24 cellular contexts compared by ENCODE assay signal in the genomic region with DNA sequence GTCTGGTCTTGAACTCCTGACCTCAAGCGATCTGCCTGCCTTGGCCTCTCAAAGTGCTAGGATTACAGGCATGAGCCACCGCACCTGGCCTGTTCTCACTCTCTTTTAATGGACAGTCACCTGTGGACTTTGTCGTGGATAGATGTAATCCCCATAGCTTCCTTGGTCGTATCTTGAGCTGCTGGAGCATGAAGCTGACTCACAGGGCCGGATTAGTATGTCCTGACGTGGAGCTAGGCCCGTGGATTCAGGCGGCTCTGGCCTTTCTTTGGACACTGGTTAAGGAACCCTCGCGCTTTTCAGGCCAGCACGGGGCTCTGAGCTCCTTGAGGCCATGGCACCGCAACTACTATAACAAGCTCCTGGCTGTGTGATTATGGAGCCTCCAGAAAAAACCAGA. TPM values are rescaled to one million over a fixed set of nuclear protein-coding genes. Genes with fewer than 3 reads are reported as not detected.
DNase-seq lines count a peak whose midpoint lies in the region; ATAC-seq, FAIRE-seq and TF ChIP-seq lines count a peak whose summit lies in the region.
"Had no signal": no experiment of that assay in that cellular context is flagged by ENCODE, and none has a peak within 500 bp of the region (broad histone marks: within the 10 kb centered on the region; RNA-seq: fewer than 3 reads in every experiment).

No MANE protein-coding gene starts in this region.

- 79 to 86% methylated on average over 12 of the region's 12 CpGs for WGBS in sigmoid colon, 2 donors

- no peaks in the 10 kb centered on the region for H3K27me3 ChIP-seq in sigmoid colon
- H3K27me3 ChIP-seq in upper lobe of right lung, result no peaks in the 10 kb centered on the region

- intact Hi-C loops in sigmoid colon (cut with DNase I), result no loop called here
- intact Hi-C loops in upper lobe of right lung (cut with DNase I), result no loop called here

- ATAC-seq in upper lobe of right lung (no peak), HG03095 (IDR thresholded peaks at IDR 0.05; ENCODE audit: unreplicated experiment) (no peak)
- ATAC-seq: HepG2 had no signal

- POLR2A ChIA-PET in HEK293T (lab: Yijun Ruan, JAX), result no interaction called here

- peaks cover 7% of the 10 kb centered on the region for H3K4me1 Mint-ChIP-seq in endothelial cell (ENCODE audit: unreplicated experiment)
- H3K4me1 Mint-ChIP-seq: CD4-positive, alpha-beta memory T cell had no signal

- H3K36me3 Mint-ChIP-seq in endothelial cell (ENCODE audit: low read depth, unreplicated experiment), result no peaks in the 10 kb centered on the region
- H3K36me3 Mint-ChIP-seq: CD4-positive, alpha-beta memory T cell had no signal

- peak; percentile 79 for FAIRE-seq in RCC 7860 (lab: Jason Lieb, UNC)
- FAIRE-seq: A204.1, D721Med, G401.6, GM12891, GM19239, HepG2, HTR-8/SVneo had no signal

- peak; percentile 77 for DNase-seq in RCC 7860 (ENCODE audit: low spot score)
- DNase-seq in endothelial cell (ENCODE audit: low spot score), result no peak
- DNase-seq in mesenteric fat pad (ENCODE audit: low spot score), result peak; percentile 65
- peak; percentile 12 for DNase-seq in sigmoid colon
- no peak for DNase-seq in HEK293T (ENCODE audit: extremely low spot score)
- DNase-seq in upper lobe of right lung, result no peak
- DNase-seq in activated CD4-positive, alpha-beta T cell treated with anti-CD3 and anti-CD28 coated beads, Interleukin-2, amount 50 U/mL, for 48 hours, result no peak
- DNase-seq: BE2C; CD4-positive, alpha-beta memory T cell; DMS153; DMS79 treated with DMSO at 0.1 percent for 48 hours; EL; GOT3 had no signal

- no peaks in the 10 kb centered on the region for H3K9me3 ChIP-seq in sigmoid colon
- H3K9me3 ChIP-seq in upper lobe of right lung, result no peaks in the 10 kb centered on the region
- H3K9me3 ChIP-seq: BE2C had no signal

- H3K27ac ChIP-seq in sigmoid colon (no peak overlapping the region), upper lobe of right lung (no peak overlapping the region)
- H3K27ac ChIP-seq: C4-2B had no signal

- peak overlapping the region; percentile 10 for H3K27ac Mint-ChIP-seq in endothelial cell (ENCODE audit: unreplicated experiment)
- H3K27ac Mint-ChIP-seq: H9 had no signal

- H3K4me3 Mint-ChIP-seq in endothelial cell (ENCODE audit: unreplicated experiment), result no peak overlapping the region
- H3K4me3 Mint-ChIP-seq: CD4-positive, alpha-beta memory T cell; H9 had no signal

- no peak for TF ChIP-seq EP300 in sigmoid colon (IDR thresholded peaks at IDR 0.05)

- CTCF ChIA-PET in HEK293T (lab: Yijun Ruan, JAX), result no interaction called here

- H3K4me3 ChIP-seq in sigmoid colon, result no peak overlapping the region
- H3K4me3 ChIP-seq in upper lobe of right lung, result no peak overlapping the region

- H3K9me3 Mint-ChIP-seq in endothelial cell (ENCODE audit: unreplicated experiment), result no peaks in the 10 kb centered on the region
- H3K9me3 Mint-ChIP-seq: CD4-positive, alpha-beta memory T cell; H9 had no signal

- H3K27me3 Mint-ChIP-seq in endothelial cell (ENCODE audit: unreplicated experiment), result no peaks in the 10 kb centered on the region

- no peak for TF ChIP-seq POLR2A in sigmoid colon (IDR thresholded peaks at IDR 0.05)

- no peaks in the 10 kb centered on the region for H3K4me1 ChIP-seq in sigmoid colon
- H3K4me1 ChIP-seq in upper lobe of right lung, result no peaks in the 10 kb centered on the region
- H3K4me1 ChIP-seq: BE2C had no signal

- TF ChIP-seq CTCF in endothelial cell (IDR thresholded peaks at IDR 0.05; ENCODE audit: unreplicated experiment) (no peak), sigmoid colon (IDR thresholded peaks at IDR 0.05) (no peak), upper lobe of right lung (IDR thresholded peaks at IDR 0.05) (no peak)

- no peaks in the 10 kb centered on the region for H3K36me3 ChIP-seq in sigmoid colon
- no peaks in the 10 kb centered on the region for H3K36me3 ChIP-seq in upper lobe of right lung
- H3K36me3 ChIP-seq: BE2C had no signal

TF ChIP-seq in HEK293T, 16 proteins besides CTCF, POLR2A, EP300 and RAD21:
- no peak for TF ChIP-seq NFRKB (IDR thresholded peaks at IDR 0.05)
- TF ChIP-seq SP1 (IDR thresholded peaks at IDR 0.05), result no peak
- no peak for TF ChIP-seq ARNT (IDR thresholded peaks at IDR 0.05)
- TF ChIP-seq HDGF (IDR thresholded peaks at IDR 0.05; ENCODE audit: borderline replicate concordance), result no peak
- TF ChIP-seq FOXA1 (IDR thresholded peaks at IDR 0.05), result no peak
- no peak for TF ChIP-seq CTBP1 (IDR thresholded peaks at IDR 0.05; ENCODE audit: borderline replicate concordance)
- TF ChIP-seq BHLHE40 (IDR thresholded peaks at IDR 0.05; ENCODE audit: borderline replicate concordance), result no peak
- no peak for TF ChIP-seq LEF1 (IDR thresholded peaks at IDR 0.05; ENCODE audit: borderline replicate concordance)
- no peak for TF ChIP-seq ELF4 (IDR thresholded peaks at IDR 0.05)
- TF ChIP-seq L3MBTL2 (conservative IDR thresholded peaks at IDR 0.05), result no peak
- TF ChIP-seq FOXM1 (IDR thresholded peaks at IDR 0.05; ENCODE audit: borderline replicate concordance), result no peak
- TF ChIP-seq TARDBP (IDR thresholded peaks at IDR 0.05), result no peak
- no peak for TF ChIP-seq SUZ12 (IDR thresholded peaks at IDR 0.05)
- TF ChIP-seq, protein P1, sequence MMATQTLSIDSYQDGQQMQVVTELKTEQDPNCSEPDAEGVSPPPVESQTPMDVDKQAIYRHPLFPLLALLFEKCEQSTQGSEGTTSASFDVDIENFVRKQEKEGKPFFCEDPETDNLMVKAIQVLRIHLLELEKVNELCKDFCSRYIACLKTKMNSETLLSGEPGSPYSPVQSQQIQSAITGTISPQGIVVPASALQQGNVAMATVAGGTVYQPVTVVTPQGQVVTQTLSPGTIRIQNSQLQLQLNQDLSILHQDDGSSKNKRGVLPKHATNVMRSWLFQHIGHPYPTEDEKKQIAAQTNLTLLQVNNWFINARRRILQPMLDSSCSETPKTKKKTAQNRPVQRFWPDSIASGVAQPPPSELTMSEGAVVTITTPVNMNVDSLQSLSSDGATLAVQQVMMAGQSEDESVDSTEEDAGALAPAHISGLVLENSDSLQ (IDR thresholded peaks at IDR 0.05), result no peak
- no peak for TF ChIP-seq FOXK2 (IDR thresholded peaks at IDR 0.05)

RNA-seq across cellular contexts. Expression of a gene that starts 27.5 kb away (rescaled TPM):
- 3.5 TPM for total RNA-seq in endothelial cell (ENCODE audit: unreplicated experiment)
- total RNA-seq in mesenteric fat pad, result not detected
- total RNA-seq in sigmoid colon, result not detected
- polyA plus RNA-seq in sigmoid colon, result not detected
- not detected for total RNA-seq in upper lobe of right lung
- total RNA-seq: CD4-positive, alpha-beta memory T cell; HepG2 had no signal
- polyA plus RNA-seq: AG04450; CD4-positive, alpha-beta memory T cell; HepG2 had no signal

Comparison
In these comparisons a context has a peak if more than half of its experiments do, and no peak if none do; other contexts are left out.
1. DNase-seq: peak in RCC 7860 (single experiment), mesenteric fat pad (single experiment) and sigmoid colon (single experiment); none in endothelial cell (single experiment), HEK293T (single experiment), upper lobe of right lung (single experiment) and activated CD4-positive, alpha-beta T cell treated with anti-CD3 and anti-CD28 coated beads, Interleukin-2, amount 50 U/mL, for 48 hours (0 of 2).